In the genomic region with DNA sequence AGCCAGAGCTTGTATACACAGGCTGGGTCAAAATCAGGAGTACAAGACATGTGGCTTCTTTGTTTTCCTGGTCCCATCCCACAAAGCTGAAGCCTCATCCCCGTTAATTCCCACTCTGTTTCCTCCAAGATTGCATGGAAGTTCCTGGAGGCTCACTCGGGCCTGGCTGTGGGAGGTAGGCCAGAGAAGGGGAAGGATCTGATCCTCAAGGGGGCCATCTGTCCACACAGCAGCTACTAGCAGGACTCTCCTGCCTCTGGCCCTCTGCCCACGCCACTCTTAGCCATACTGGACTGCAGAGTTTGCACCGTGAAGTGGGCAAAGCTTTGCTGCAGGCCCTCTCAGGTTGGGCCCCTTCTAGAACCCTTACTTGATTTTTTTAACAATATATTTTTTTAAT, we compare ENCODE assay signal across 1 cellular context.
TF ChIP-seq lines count a peak whose summit lies in the region.

No MANE protein-coding gene starts in this region.

TF ChIP-seq in GM23338, 12 proteins besides CTCF, POLR2A, EP300 and RAD21 (continued from another document):
- no peak for TF ChIP-seq ZNF462 (CRISPR knock-in tag; IDR thresholded peaks at IDR 0.05)
- no peak for TF ChIP-seq ZNF114 (CRISPR knock-in tag; IDR thresholded peaks at IDR 0.05)
- TF ChIP-seq ZNF331 (CRISPR knock-in tag; IDR thresholded peaks at IDR 0.05; ENCODE audit: low read depth) = no peak
- TF ChIP-seq CREB1 (CRISPR knock-in tag; IDR thresholded peaks at IDR 0.05; ENCODE audit: low read depth) = no peak
- no peak for TF ChIP-seq STAT1 (IDR thresholded peaks at IDR 0.05; ENCODE audit: unreplicated experiment)
- no peak for TF ChIP-seq EZH2phosphoT487 (IDR thresholded peaks at IDR 0.05; ENCODE audit: unreplicated experiment)
- TF ChIP-seq ETS1 (IDR thresholded peaks at IDR 0.05) = no peak
